9 cellular contexts compared by ENCODE assay signal in genomic region chr1:228445524-228445866, GRCh38. TPM values are rescaled to one million over a fixed set of nuclear protein-coding genes. Genes with fewer than 3 reads are reported as not detected.
DNase-seq lines count a peak whose midpoint lies in the region; ATAC-seq and TF ChIP-seq lines count a peak whose summit lies in the region.
"Had no signal": no experiment of that assay in that cellular context is flagged by ENCODE, and none has a peak within 500 bp of the region (broad histone marks: within the 10 kb centered on the region; RNA-seq: fewer than 3 reads in every experiment).

No MANE protein-coding gene starts in this region.

- H3K36me3 ChIP-seq in ES-I3 (ENCODE audit: insufficient read depth, low read length) (no peaks in the 10 kb centered on the region), Panc1 (ENCODE audit: control insufficient read depth, insufficient read depth, low read length) (no peaks in the 10 kb centered on the region), esophagus squamous epithelium (no peaks in the 10 kb centered on the region)

- TF ChIP-seq CTCF in Panc1 (IDR thresholded peaks at IDR 0.05), result no peak
- no peak for TF ChIP-seq CTCF in esophagus squamous epithelium (IDR thresholded peaks at IDR 0.05)
- no peak for TF ChIP-seq CTCF in progenitor cell of endocrine pancreas (IDR thresholded peaks at IDR 0.05; ENCODE audit: unreplicated experiment)
- TF ChIP-seq CTCF in GM10248 (IDR thresholded peaks at IDR 0.05; ENCODE audit: control extremely low read depth, extremely low read depth, low read depth, missing control alignments), result no peak

- DNase-seq in Panc1 (ENCODE audit: low read depth, low spot score) (no peak), esophagus squamous epithelium (lab: John Stamatoyannopoulos, UW) (no peak), progenitor cell of endocrine pancreas (ENCODE audit: low spot score, unreplicated experiment) (no peak), NCI-H82 (lab: John Stamatoyannopoulos, UW) (no peak), GM10248 (ENCODE audit: extremely low spot score) (no peak)
- DNase-seq: NCI-H345 had no signal

- CTCF ChIA-PET in Panc1 (lab: Charles Lee) (no interaction called here), GM10248 (lab: Yijun Ruan, JAX) (interaction anchor here (0.9 to 1.9 kb wide), 3 partner anchors 12 to 13 kb away, joined by 3 to 4 read pairs (median 3); a partner anchor contains a TSS)

- 5 to 10% methylated on average over 15 of the region's 15 CpGs for WGBS in esophagus squamous epithelium, 2 donors

- in situ Hi-C loops in Panc1 (cut with HindIII; ENCODE audit: low pct_unique_long_range_greater_than_20kb, low sequenced_read_pairs), result no loop called here

- H3K27me3 ChIP-seq in Panc1 (ENCODE audit: control insufficient read depth, insufficient read depth, low read length) (peaks cover 3% of the 10 kb centered on the region; the same call in 1 of the 2 replicates), esophagus squamous epithelium (peaks cover 0 to 73% (median 6%) of the 10 kb centered on the region in 4 donors)

- TF ChIP-seq POLR2A in esophagus squamous epithelium (IDR thresholded peaks at IDR 0.05), result no peak

- H3K9me3 Mint-ChIP-seq in progenitor cell of endocrine pancreas (ENCODE audit: low read depth), result no peaks in the 10 kb centered on the region

- H3K4me3 Mint-ChIP-seq in progenitor cell of endocrine pancreas (ENCODE audit: low read depth), result peak overlapping the region; percentile 69

- ATAC-seq in Panc1 (peak; percentile 21; the same call in 1 of the 2 replicates), GM21619 (IDR thresholded peaks at IDR 0.05; ENCODE audit: unreplicated experiment) (no peak), GM19023 (IDR thresholded peaks at IDR 0.05; ENCODE audit: unreplicated experiment) (no peak)

- intact Hi-C loops in Panc1 (cut with micrococcal nuclease; ENCODE audit: unreplicated experiment), result no loop called here
- intact Hi-C loops in esophagus squamous epithelium (cut with DNase I), result no loop called here

- H3K9ac ChIP-seq in ES-I3 (ENCODE audit: low read depth, low read length), result peak overlapping the region; percentile 72

- POLR2A ChIA-PET in Panc1 (lab: Charles Lee) (no interaction called here), GM10248 (lab: Yijun Ruan, JAX) (no interaction called here)

- BruUV-seq in Panc1 (replicated peaks; lab: Mats Ljungman, UMichigan), result no TSS peak

- H3K27ac ChIP-seq in Panc1 (ENCODE audit: low read length) (no peak overlapping the region), esophagus squamous epithelium (no peak overlapping the region)

- H3K27me3 Mint-ChIP-seq in progenitor cell of endocrine pancreas, result peaks cover 23% of the 10 kb centered on the region

- peaks cover 18% of the 10 kb centered on the region for H3K4me1 Mint-ChIP-seq in progenitor cell of endocrine pancreas (ENCODE audit: low read depth)

- H3K4me3 ChIP-seq in Panc1 (ENCODE audit: low read depth in 2 of 2, low read length in 2 of 2) (peak overlapping the region; percentile 34 to 57), esophagus squamous epithelium (peak overlapping the region; percentile 2 to 56 (median 38))

- H3K9me3 ChIP-seq in ES-I3 (ENCODE audit: control insufficient read depth, insufficient read depth, low read length) (no peaks in the 10 kb centered on the region), Panc1 (ENCODE audit: control insufficient read depth, insufficient read depth, low read depth, low read length) (no peaks in the 10 kb centered on the region), esophagus squamous epithelium (no peaks in the 10 kb centered on the region)

- H3K27ac Mint-ChIP-seq in progenitor cell of endocrine pancreas, result peak overlapping the region; percentile 80

- H3K36me3 Mint-ChIP-seq in progenitor cell of endocrine pancreas (ENCODE audit: insufficient read depth), result no peaks in the 10 kb centered on the region

- peaks cover 5% of the 10 kb centered on the region for H3K4me1 ChIP-seq in ES-I3 (ENCODE audit: insufficient read depth, low read length)
- H3K4me1 ChIP-seq in Panc1 (ENCODE audit: control insufficient read depth, insufficient read depth, low read length), result peaks cover 3% of the 10 kb centered on the region; the same call in 1 of the 2 replicates
- H3K4me1 ChIP-seq in esophagus squamous epithelium, result peaks cover 6 to 16% (median 9%) of the 10 kb centered on the region in 3 donors

RNA-seq across cellular contexts. Expression of gene TRIM17, which starts 28.8 kb away (rescaled TPM):
- total RNA-seq in Panc1 (2021; ENCODE audit: unreplicated experiment), result 1.2 TPM
- 1.0 TPM for polyA plus RNA-seq in Panc1 (2012; ENCODE audit: insufficient read length)
- total RNA-seq in esophagus squamous epithelium, result 1 to 10 TPM in 2 of 4 donors, under 1 TPM in 2; 0.13 to 3.0 (median 0.99) TPM
- total RNA-seq in progenitor cell of endocrine pancreas, result 20.5 and 20.8 TPM in 2 replicates

RNA-seq across cellular contexts. Expression of gene TRIM11, which starts 38.9 kb away (rescaled TPM):
- total RNA-seq in Panc1 (2021; ENCODE audit: unreplicated experiment) (38.6 TPM), esophagus squamous epithelium (10 to 100 TPM; 15.2 to 30.8 (median 20.6) TPM), progenitor cell of endocrine pancreas (41.1 and 42.4 TPM in 2 replicates)
- polyA plus RNA-seq in Panc1 (2012; ENCODE audit: insufficient read length), result 32.3 TPM

RNA-seq across cellular contexts. Expression of gene RNF187, which starts 41.7 kb away (rescaled TPM):
- total RNA-seq in Panc1 (2021; ENCODE audit: unreplicated experiment) (143 TPM), esophagus squamous epithelium (10 to 100 TPM; 33.4 to 74.7 (median 60.0) TPM), progenitor cell of endocrine pancreas (94.8 and 98.6 TPM in 2 replicates)
- 261 TPM for polyA plus RNA-seq in Panc1 (2012; ENCODE audit: insufficient read length)
